In the genomic region with DNA sequence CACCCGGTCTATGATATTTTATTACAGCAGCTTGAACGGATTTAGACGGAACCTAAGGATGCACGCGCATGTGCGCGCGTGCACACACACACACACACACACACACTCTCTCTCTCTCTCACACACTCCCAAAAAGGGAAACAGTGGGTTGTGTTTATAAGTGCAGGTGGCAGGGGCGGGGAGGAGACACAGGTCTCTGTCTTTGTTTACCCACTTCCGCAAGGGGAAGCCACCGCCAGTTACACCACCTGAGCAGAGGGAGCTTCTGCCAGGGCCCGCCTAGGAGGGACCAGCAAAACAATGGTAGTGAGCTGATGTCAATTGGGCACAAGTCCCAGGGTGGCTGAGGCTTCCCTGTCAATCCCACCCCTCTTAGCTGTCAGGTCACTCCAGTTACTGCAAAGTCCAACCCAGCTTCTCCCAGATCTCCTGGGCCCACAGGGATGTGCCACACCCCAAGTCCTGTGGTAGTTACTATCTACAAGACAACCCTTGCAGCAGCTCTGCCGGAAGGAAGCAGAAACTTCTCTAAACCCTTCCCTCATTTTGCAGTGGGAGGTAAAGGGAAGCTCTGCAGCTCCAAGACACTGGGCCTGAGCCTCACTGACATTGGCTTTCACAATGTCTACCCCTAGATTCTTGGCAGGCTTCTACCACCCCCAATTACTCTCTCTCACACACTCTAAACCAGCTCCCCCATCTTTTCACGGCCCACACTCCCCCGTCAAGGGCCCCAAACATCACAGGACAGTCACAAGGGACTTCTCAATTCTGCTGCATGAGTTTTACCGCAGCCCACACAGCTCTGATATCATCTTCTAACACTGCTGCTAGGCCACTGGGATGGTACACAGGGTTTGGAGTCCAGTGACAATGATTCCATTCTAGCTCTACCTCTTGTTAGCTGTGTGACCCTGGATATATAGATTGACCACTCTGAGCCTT, we compare ENCODE assay signal across 10 cellular contexts. TPM values are rescaled to one million over a fixed set of nuclear protein-coding genes. Genes with fewer than 3 reads are reported as not detected.
DNase-seq lines count a peak whose midpoint lies in the region; ATAC-seq, FAIRE-seq and TF ChIP-seq lines count a peak whose summit lies in the region.
"Had no signal": no experiment of that assay in that cellular context is flagged by ENCODE, and none has a peak within 500 bp of the region (broad histone marks: within the 10 kb centered on the region; RNA-seq: fewer than 3 reads in every experiment).

No MANE protein-coding gene starts in this region.

- ATAC-seq in GM18520 (IDR thresholded peaks at IDR 0.05; ENCODE audit: unreplicated experiment) (peak; percentile 77), HG02759 (IDR thresholded peaks at IDR 0.05; ENCODE audit: unreplicated experiment) (peak; percentile 81)

- no peak for FAIRE-seq in kidney (lab: Jason Lieb, UNC)
- no peak for FAIRE-seq in H54 (lab: Jason Lieb, UNC)

- H3K27ac ChIP-seq in kidney (ENCODE audit: low read depth in 2 of 2, low read length in 2 of 2): peak overlapping the region in 1 of 2 donors; percentile 47

- peak; percentile 38 for DNase-seq in NCI-H345 treated with DMSO at 0.1 percent for 48 hours (lab: John Stamatoyannopoulos, UW; ENCODE audit: unreplicated experiment)
- DNase-seq in activated CD8-positive, alpha-beta memory T cell treated with anti-CD3 and anti-CD28 coated beads, Interleukin-2, amount 50 U/mL, for 4 hours: peak; percentile 65
- DNase-seq in kidney: peak; percentile 84
- DNase-seq in stimulated activated CD8-positive, alpha-beta memory T cell treated with anti-CD3 and anti-CD28 coated beads, Interleukin-4, amount 100 ng/mL, for 48 hours: peak; percentile 79
- DNase-seq in 8988T: no peak
- DNase-seq in H54 (ENCODE audit: insufficient read length, low spot score): no peak

- H3K4me1 ChIP-seq in kidney (ENCODE audit: control insufficient read depth in 1 of 2, insufficient read depth in 1 of 2, low read depth in 1 of 2, low read length in 2 of 2): peaks cover 35 to 45% of the 10 kb centered on the region in 2 donors

- H3K9me3 ChIP-seq in kidney (ENCODE audit: control insufficient read depth in 1 of 2, low read length in 2 of 2): no peaks in the 10 kb centered on the region

- peak overlapping the region in 1 of 2 donors; percentile 4 for H3K9ac ChIP-seq in kidney (ENCODE audit: low read length in 2 of 2)

- intact Hi-C loops in kidney (cut with DNase I): no loop called here

- no peak overlapping the region for H3K4me3 ChIP-seq in kidney (ENCODE audit: low read length in 2 of 2)

- TF ChIP-seq POLR2A in H54 (IDR thresholded peaks at IDR 0.05; ENCODE audit: low read depth, low read length): no peak

- no peaks in the 10 kb centered on the region for H3K36me3 ChIP-seq in kidney (ENCODE audit: control insufficient read depth in 1 of 2, insufficient read depth in 2 of 2, low read length in 2 of 2)

- no peak for TF ChIP-seq CTCF in kidney (IDR thresholded peaks at IDR 0.05; ENCODE audit: borderline replicate concordance, extremely low read depth, insufficient read depth)

RNA-seq across cellular contexts. Expression of gene ANXA11, which starts 17.6 kb away (rescaled TPM):
- total RNA-seq in kidney: 435 TPM
- polyA plus RNA-seq in kidney (ENCODE audit: insufficient read depth, low read depth, low replicate concordance): 543 TPM

RNA-seq across cellular contexts. Expression of gene PLAC9, which starts 55.2 kb away (rescaled TPM):
- 31.4 TPM for total RNA-seq in kidney
- 49.9 TPM for polyA plus RNA-seq in kidney (ENCODE audit: insufficient read depth, low read depth, low replicate concordance)
- total RNA-seq: mononuclear cell; T-helper 1 cell treated with Interleukin-12 subunit alpha and Interleukin-12 subunit beta and Interleukin-4 antibody, amounts not matched to agents 30 ng/mL and 1 ng/mL, for 36 hours had no signal

Comparison
In these comparisons a context has a peak if more than half of its experiments do, and no peak if none do; other contexts are left out.
1. DNase-seq: peak in NCI-H345 treated with DMSO at 0.1 percent for 48 hours (single experiment), activated CD8-positive, alpha-beta memory T cell treated with anti-CD3 and anti-CD28 coated beads, Interleukin-2, amount 50 U/mL, for 4 hours (single experiment), kidney (single experiment) and stimulated activated CD8-positive, alpha-beta memory T cell treated with anti-CD3 and anti-CD28 coated beads, Interleukin-4, amount 100 ng/mL, for 48 hours (single experiment); none in 8988T (single experiment) and H54 (single experiment).